Comparison of ENCODE assay signal across 1 cellular context in genomic region chr2:240509667-240510512, GRCh38.
TF ChIP-seq lines count a peak whose summit lies in the region.

No MANE protein-coding gene starts in this region.

TF ChIP-seq in H1, 55 proteins besides CTCF, POLR2A, EP300 and RAD21:
- TF ChIP-seq CEBPB (IDR thresholded peaks at IDR 0.05; ENCODE audit: low read depth, low read length) (0 out of 2 replicates have a peak, but pooled peaks have one; percentile 11), NRF1 (IDR thresholded peaks at IDR 0.05; ENCODE audit: low read depth, low read length) (no peak)
TF ChIP-seq in H1: peak in this region for 1.
